6 cellular contexts compared by ENCODE assay signal in genomic region chr4:143854639-143855038, GRCh38. TPM values are rescaled to one million over a fixed set of nuclear protein-coding genes. Genes with fewer than 3 reads are reported as not detected.
"Had no signal": no experiment of that assay in that cellular context is flagged by ENCODE, and none has a peak within 500 bp of the region (broad histone marks: within the 10 kb centered on the region; RNA-seq: fewer than 3 reads in every experiment).

No MANE protein-coding gene starts in this region.

RNA-seq across cellular contexts. Expression of gene GYPE, which starts 50.7 kb away (rescaled TPM):
- total RNA-seq: esophagus mucosa, glomerular endothelial cell, hepatocyte, left lobe of liver, mesothelial cell of epicardium, neural crest cell had no signal
- polyA plus RNA-seq: hepatocyte had no signal
